29 cellular contexts compared by ENCODE assay signal in the genomic region with DNA sequence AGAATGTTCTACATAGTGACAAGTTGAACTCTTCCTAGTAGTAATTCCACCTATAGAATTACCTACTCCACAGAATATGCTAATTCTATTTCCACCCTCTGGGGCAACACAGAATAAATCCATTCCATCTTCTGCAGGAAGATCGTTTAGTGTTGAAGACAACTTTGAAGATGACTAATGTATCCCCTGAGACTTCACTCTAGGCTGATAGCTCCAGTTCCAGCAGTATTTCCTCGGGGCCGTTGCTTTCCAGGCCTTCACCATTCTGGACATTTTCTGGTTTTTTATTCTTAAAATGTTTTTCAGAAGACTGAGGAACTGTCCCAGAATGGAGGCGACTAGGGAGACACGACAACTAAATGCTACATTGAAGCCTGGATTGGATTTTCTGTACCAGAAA.
"Had no signal": no experiment of that assay in that cellular context is flagged by ENCODE, and none has a peak within 500 bp of the region (broad histone marks: within the 10 kb centered on the region; RNA-seq: fewer than 3 reads in every experiment).

No MANE protein-coding gene starts in this region.

- H3K27ac Mint-ChIP-seq: activated CD4-positive, alpha-beta memory T cell treated with anti-CD3 and anti-CD28 coated beads for 36 hours; activated CD4-positive, alpha-beta T cell treated with anti-CD3 and anti-CD28 coated beads, Interleukin-2, amount 10 ng/mL, durations not matched to agents 24 days and 14 days; activated naive CD4-positive, alpha-beta T cell treated with anti-CD3 and anti-CD28 coated beads, Interleukin-2, amount 10 ng/mL, durations not matched to agents 7 days and 5 days; activated naive CD8-positive, alpha-beta T cell treated with anti-CD3 and anti-CD28 coated beads, Interleukin-2, amount 10 ng/mL, durations not matched to agents 7 days and 5 days; activated T-helper 1 cell treated with anti-CD3 and anti-CD28 coated beads, Interleukin-12 subunit alpha, Interleukin-12 subunit beta, Interleukin-2, Interleukin-4 antibody, amounts not matched to agents 30 ng/mL and 10 ng/mL and 1 ng/mL, durations not matched to agents 14 hours and 24 hours and 36 hours; brain; natural killer cell; stimulated activated effector memory CD8-positive, alpha-beta T cell treated with anti-CD3 and anti-CD28 coated beads, Interleukin-12 subunit alpha, Interleukin-12 subunit beta, amount 100 ng/mL, for 72 hours; stimulated activated naive CD8-positive, alpha-beta T cell treated with anti-CD3 and anti-CD28 coated beads, Interleukin-15, Interleukin-2, amounts not matched to agents 100 ng/mL and 50 ng/mL, for 24 hours; T-helper 17 cell had no signal

- H3K9ac ChIP-seq: neural progenitor cell had no signal

- H2AFZ ChIP-seq: neural progenitor cell had no signal

- H3K27ac ChIP-seq: ascending aorta, left ventricle myocardium inferior, neural progenitor cell, skin epidermis, thoracic aorta, uterus had no signal

- DNase-seq: activated CD4-positive, alpha-beta memory T cell treated with anti-CD3 and anti-CD28 coated beads for 36 hours; activated CD4-positive, alpha-beta T cell treated with anti-CD3 and anti-CD28 coated beads, Interleukin-2, amount 10 ng/mL, durations not matched to agents 24 days and 14 days; activated CD4-positive, CD25-positive, alpha-beta regulatory T cell treated with anti-CD3 and anti-CD28 coated beads, Interleukin-2, amount 50 U/mL, for 72 hours; activated CD8-positive, alpha-beta memory T cell treated with anti-CD3 and anti-CD28 coated beads, Interleukin-2, amount 50 U/mL, for 4 hours; activated gamma-delta T cell; activated naive CD4-positive, alpha-beta T cell treated with anti-CD3 and anti-CD28 coated beads, Interleukin-2, amount 10 ng/mL, durations not matched to agents 7 days and 5 days; activated naive CD8-positive, alpha-beta T cell treated with anti-CD3 and anti-CD28 coated beads, Interleukin-2, amount 10 ng/mL, durations not matched to agents 7 days and 5 days; activated T-cell treated with anti-CD3 and anti-CD28 coated beads, Interleukin-2, amount 50 U/mL, for 1 hour; cortex of kidney; islet precursor cell; left ventricle myocardium inferior; mesendoderm; natural killer cell; occipital lobe; right cardiac atrium; stimulated activated CD4-positive, alpha-beta T cell treated with anti-CD3 and anti-CD28 coated beads, Interleukin-4, amount 100 ng/mL, for 24 hours; T-helper 17 cell; T1000; trophoblast cell; uterus had no signal

- H3K36me3 ChIP-seq: ascending aorta, left ventricle myocardium inferior, neural progenitor cell, thoracic aorta, uterus had no signal

- ATAC-seq: natural killer cell; right cardiac atrium; stimulated activated effector memory CD8-positive, alpha-beta T cell treated with anti-CD3 and anti-CD28 coated beads, Interleukin-12 subunit alpha, Interleukin-12 subunit beta, amount 100 ng/mL, for 72 hours; T-helper 17 cell had no signal

- H3K4me3 ChIP-seq: ascending aorta, left ventricle myocardium inferior, lung, neural progenitor cell, skin epidermis, thoracic aorta, uterus had no signal

- H3K9me3 ChIP-seq: ascending aorta, left ventricle myocardium inferior, thoracic aorta, uterus had no signal

- H3K9me3 Mint-ChIP-seq: activated CD4-positive, alpha-beta memory T cell treated with anti-CD3 and anti-CD28 coated beads for 36 hours; natural killer cell; stimulated activated effector memory CD8-positive, alpha-beta T cell treated with anti-CD3 and anti-CD28 coated beads, Interleukin-12 subunit alpha, Interleukin-12 subunit beta, amount 100 ng/mL, for 72 hours; stimulated activated naive CD8-positive, alpha-beta T cell treated with anti-CD3 and anti-CD28 coated beads, Interleukin-15, Interleukin-2, amounts not matched to agents 100 ng/mL and 50 ng/mL, for 24 hours had no signal

- H3K27me3 ChIP-seq: ascending aorta, neural progenitor cell, uterus had no signal

- H3K4me2 ChIP-seq: neural progenitor cell had no signal

- H3K4me1 ChIP-seq: ascending aorta, uterus had no signal

- H3K4me3 Mint-ChIP-seq: activated CD4-positive, alpha-beta memory T cell treated with anti-CD3 and anti-CD28 coated beads for 36 hours; activated CD4-positive, alpha-beta T cell treated with anti-CD3 and anti-CD28 coated beads, Interleukin-2, amount 10 ng/mL, durations not matched to agents 24 days and 14 days; activated naive CD4-positive, alpha-beta T cell treated with anti-CD3 and anti-CD28 coated beads, Interleukin-2, amount 10 ng/mL, durations not matched to agents 7 days and 5 days; activated naive CD8-positive, alpha-beta T cell treated with anti-CD3 and anti-CD28 coated beads, Interleukin-2, amount 10 ng/mL, durations not matched to agents 7 days and 5 days; activated T-helper 1 cell treated with anti-CD3 and anti-CD28 coated beads, Interleukin-12 subunit alpha, Interleukin-12 subunit beta, Interleukin-2, Interleukin-4 antibody, amounts not matched to agents 30 ng/mL and 10 ng/mL and 1 ng/mL, durations not matched to agents 14 hours and 24 hours and 36 hours; brain; natural killer cell; neural progenitor cell; stimulated activated effector memory CD8-positive, alpha-beta T cell treated with anti-CD3 and anti-CD28 coated beads, Interleukin-12 subunit alpha, Interleukin-12 subunit beta, amount 100 ng/mL, for 72 hours; stimulated activated naive CD8-positive, alpha-beta T cell treated with anti-CD3 and anti-CD28 coated beads, Interleukin-15, Interleukin-2, amounts not matched to agents 100 ng/mL and 50 ng/mL, for 24 hours; T-helper 17 cell had no signal

- H3K27me3 Mint-ChIP-seq: activated CD4-positive, alpha-beta T cell treated with anti-CD3 and anti-CD28 coated beads, Interleukin-2, amount 10 ng/mL, durations not matched to agents 24 days and 14 days; T-helper 17 cell had no signal

- H3K36me3 Mint-ChIP-seq: activated CD4-positive, alpha-beta memory T cell treated with anti-CD3 and anti-CD28 coated beads for 36 hours; activated naive CD4-positive, alpha-beta T cell treated with anti-CD3 and anti-CD28 coated beads, Interleukin-2, amount 10 ng/mL, durations not matched to agents 7 days and 5 days; brain; natural killer cell; neural progenitor cell; stimulated activated effector memory CD8-positive, alpha-beta T cell treated with anti-CD3 and anti-CD28 coated beads, Interleukin-12 subunit alpha, Interleukin-12 subunit beta, amount 100 ng/mL, for 72 hours had no signal

- H3K4me1 Mint-ChIP-seq: activated naive CD4-positive, alpha-beta T cell treated with anti-CD3 and anti-CD28 coated beads, Interleukin-2, amount 10 ng/mL, durations not matched to agents 7 days and 5 days; natural killer cell had no signal
